In the genomic region with DNA sequence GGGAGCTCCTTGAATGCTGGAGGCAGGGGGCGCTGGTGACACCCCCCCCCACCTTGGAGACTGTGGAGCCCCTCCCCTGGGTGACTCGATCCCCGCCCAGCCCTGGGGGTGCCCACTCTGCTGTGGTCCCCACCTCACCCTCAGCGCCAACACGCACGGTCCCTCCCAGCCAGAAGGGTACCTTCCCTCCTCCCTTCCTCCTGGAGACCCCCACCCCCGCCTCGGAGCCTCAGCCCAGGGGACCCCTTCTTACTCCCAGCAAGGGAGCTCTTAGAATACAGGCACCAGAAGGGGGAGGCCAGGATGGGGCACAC, we compare ENCODE assay signal across 8 cellular contexts. TPM values are rescaled to one million over a fixed set of nuclear protein-coding genes. Genes with fewer than 3 reads are reported as not detected.
DNase-seq lines count a peak whose midpoint lies in the region; ATAC-seq and TF ChIP-seq lines count a peak whose summit lies in the region.

No MANE protein-coding gene starts in this region.

- no peak overlapping the region for H2BK15ac ChIP-seq in IMR-90 (ENCODE audit: low read depth, low read length)

- no peak overlapping the region for H3K18ac ChIP-seq in IMR-90 (ENCODE audit: low read depth, low read length)

- H3K4me3 Mint-ChIP-seq in endothelial cell (ENCODE audit: unreplicated experiment): peak overlapping the region; percentile 86

- H3K4me2 ChIP-seq in IMR-90 (ENCODE audit: low read depth, low read length): peak overlapping the region; percentile 53; the same call in 1 of the 2 replicates
- H3K4me2 ChIP-seq in neural cell (ENCODE audit: low read length): no peak overlapping the region

- in situ Hi-C loops in IMR-90 (cut with MboI; ENCODE audit: low sequenced_read_pairs): no loop called here

- peak overlapping the region; percentile 63 for H3K4me3 ChIP-seq in AG04450 (ENCODE audit: low read depth, low read length)
- peak overlapping the region; percentile 30; the same call in 1 of the 2 replicates for H3K4me3 ChIP-seq in IMR-90 (ENCODE audit: insufficient read depth, low read depth, low read length)
- peak overlapping the region; percentile 59 for H3K4me3 ChIP-seq in neural cell (ENCODE audit: low read length)

- H2BK5ac ChIP-seq in IMR-90 (ENCODE audit: low read depth, low read length, poor library complexity, severe bottlenecking): no peak overlapping the region

- no peak overlapping the region for H3K56ac ChIP-seq in IMR-90 (ENCODE audit: extremely low read depth, insufficient read depth, low read length)

- dilution Hi-C loops in IMR-90 (cut with HindIII; ENCODE audit: low sequenced_read_pairs, unreplicated experiment): no loop called here

- CTCF ChIA-PET in AG04450 (lab: Charles Lee) (interaction anchor here (0.6 to 3.5 kb wide), 22 partner anchors 8 to 332 kb away, joined by 3 to 25 read pairs (median 4); partner anchors contain the start of genes NOL9 and TAS1R1), IMR-90 (lab: Yijun Ruan, JAX) (interaction anchor here (0.6 to 1.4 kb wide), 3 partner anchors 109 to 239 kb away, joined by 3 to 5 read pairs (median 3); no protein-coding TSS in a partner anchor)

- no peak overlapping the region for H3K23ac ChIP-seq in IMR-90 (ENCODE audit: low read depth, low read length)

- POLR2A ChIA-PET in AG04450 (lab: Yijun Ruan, JAX) (interaction anchor here (0.6 kb wide), 1 partner anchor 21 kb away, joined by 4 read pairs; no protein-coding TSS in a partner anchor), IMR-90 (lab: Charles Lee; ENCODE audit: unreplicated experiment) (no interaction called here)

- no peak for TF ChIP-seq POLR2A in IMR-90 (IDR thresholded peaks at IDR 0.05; ENCODE audit: low read depth, low read length)

- H3K4ac ChIP-seq in IMR-90 (ENCODE audit: low read depth, low read length): no peak overlapping the region

- H2BK120ac ChIP-seq in IMR-90 (ENCODE audit: low read depth, low read length): no peak overlapping the region

- peaks cover 12% of the 10 kb centered on the region for H3K27me3 Mint-ChIP-seq in endothelial cell (ENCODE audit: unreplicated experiment)

- H3K4me1 ChIP-seq in IMR-90 (ENCODE audit: control insufficient read depth, insufficient read depth, low read length): 0 out of 2 replicates have a peak, but pooled peaks cover 2% of the 10 kb centered on the region

- 0% methylated on average over 3 of the region's 8 CpGs; no CpG with 5 or more reads in 1 of the 2 experiments for WGBS in IMR-90 (ENCODE audit: extremely low coverage in 2 of 2, insufficient read length in 1 of 2), 2 experiments

- H3K79me1 ChIP-seq in IMR-90 (ENCODE audit: low read depth in 1 of 2, low read length in 2 of 2): peaks cover 3 to 16% of the 10 kb centered on the region in 2 experiments; a peak in 2 of 4 replicates

- H3K9me1 ChIP-seq in IMR-90 (ENCODE audit: insufficient read depth, low read length): no peaks in the 10 kb centered on the region

- H3K14ac ChIP-seq in IMR-90 (replicated peaks; ENCODE audit: low read depth, low read length): no peak overlapping the region

- H3K27me3 ChIP-seq in AG04450 (ENCODE audit: control insufficient read depth, insufficient read depth, low read length) (no peaks in the 10 kb centered on the region), IMR-90 (ENCODE audit: control insufficient read depth, insufficient read depth, low read length) (no peaks in the 10 kb centered on the region), neural cell (ENCODE audit: insufficient read depth, low read depth, low read length) (peaks cover 13% of the 10 kb centered on the region)

- no peak for DNase-seq in AG04450 (ENCODE audit: low read depth, low spot score)
- no peak for DNase-seq in IMR-90
- DNase-seq in endothelial cell (ENCODE audit: low spot score): no peak
- DNase-seq in NCI-H1694 (lab: John Stamatoyannopoulos, UW): no peak
- DNase-seq in germinal center (ENCODE audit: low spot score): no peak
- no peak for DNase-seq in NOMO-1 treated with DMSO at 0.1 percent for 48 hours (lab: John Stamatoyannopoulos, UW; ENCODE audit: unreplicated experiment)

- H3K27ac ChIP-seq in AG04450 (ENCODE audit: low read depth, low read length) (no peak overlapping the region), IMR-90 (ENCODE audit: insufficient read depth, low read length) (no peak overlapping the region), neural cell (ENCODE audit: low read length) (no peak overlapping the region)

- H3F3A ChIP-seq in neural cell (ENCODE audit: insufficient read depth, low read length, poor library complexity, severe bottlenecking): no peaks in the 10 kb centered on the region

- peak overlapping the region; percentile 78 for H2AFZ ChIP-seq in IMR-90 (replicated peaks; ENCODE audit: low read length, poor library complexity)
- no peak overlapping the region for H2AFZ ChIP-seq in neural cell (ENCODE audit: low read depth, low read length)

- H2BK20ac ChIP-seq in IMR-90 (ENCODE audit: low read depth, low read length): no peak overlapping the region

- peak overlapping the region; percentile 92 for H3K27ac Mint-ChIP-seq in endothelial cell (ENCODE audit: unreplicated experiment)

- no peak overlapping the region for H3K9ac ChIP-seq in IMR-90 (ENCODE audit: low read depth, low read length)
- H3K9ac ChIP-seq in neural cell (ENCODE audit: low read length): peak overlapping the region; percentile 31

- TF ChIP-seq RAD21 in IMR-90 (IDR thresholded peaks at IDR 0.05; ENCODE audit: low read length) (no peak), neural cell (conservative IDR thresholded peaks at IDR 0.05) (no peak)

- H4K20me1 ChIP-seq in IMR-90 (ENCODE audit: insufficient read depth, low read length) (peaks cover 6% of the 10 kb centered on the region; the same call in 1 of the 2 replicates), neural cell (ENCODE audit: insufficient read depth) (no peaks in the 10 kb centered on the region)

- peaks cover 45% of the 10 kb centered on the region for H3K4me1 Mint-ChIP-seq in endothelial cell (ENCODE audit: unreplicated experiment)

- peak overlapping the region in 1 of 2 experiments; percentile 48; a peak in 1 of 4 replicates for H4K8ac ChIP-seq in IMR-90 (ENCODE audit: low read depth in 2 of 2, low read length in 2 of 2)

- no peak overlapping the region for H4K91ac ChIP-seq in IMR-90 (ENCODE audit: insufficient read depth, low read depth, low read length)

- peaks cover 17% of the 10 kb centered on the region for H3K36me3 Mint-ChIP-seq in endothelial cell (ENCODE audit: low read depth, unreplicated experiment)

- no peak for ATAC-seq in IMR-90 (ENCODE audit: low read depth)
- no peak for ATAC-seq in HG03175 (IDR thresholded peaks at IDR 0.05; ENCODE audit: unreplicated experiment)

- no peaks in the 10 kb centered on the region for H3K79me2 ChIP-seq in neural cell (replicated peaks; ENCODE audit: insufficient read depth, low read length)

- H3K36me3 ChIP-seq in IMR-90 (ENCODE audit: control insufficient read depth, insufficient read depth, low read length) (no peaks in the 10 kb centered on the region), neural cell (ENCODE audit: insufficient read depth, low read length) (no peaks in the 10 kb centered on the region)

- peak overlapping the region; percentile 91 for H2AK9ac ChIP-seq in IMR-90 (replicated peaks; ENCODE audit: low read depth, low read length, poor library complexity)

- intact Hi-C loops in IMR-90 (cut with micrococcal nuclease): loop anchor here (1.0 to 5.0 kb wide), 4 partner anchors 37 to 731 kb away; partner anchors contain the start of gene NOL9

- no peaks in the 10 kb centered on the region for H3K9me3 Mint-ChIP-seq in endothelial cell (ENCODE audit: unreplicated experiment)

- H3K9me3 ChIP-seq in AG04450 (ENCODE audit: control insufficient read depth, insufficient read depth, low read length): no peaks in the 10 kb centered on the region; the same call in 1 of the 2 replicates
- H3K9me3 ChIP-seq in IMR-90 (ENCODE audit: control insufficient read depth, insufficient read depth, low read length): no peaks in the 10 kb centered on the region
- no peaks in the 10 kb centered on the region for H3K9me3 ChIP-seq in neural cell (ENCODE audit: low read length)

- TF ChIP-seq CTCF in AG04450 (IDR thresholded peaks at IDR 0.05; ENCODE audit: low read depth, low read length): peak; percentile 30
- 0 out of 2 replicates have a peak, but pooled peaks have one; percentile 8 for TF ChIP-seq CTCF in IMR-90 (conservative IDR thresholded peaks at IDR 0.05; ENCODE audit: low read depth, low read length)
- TF ChIP-seq CTCF in endothelial cell (IDR thresholded peaks at IDR 0.05; ENCODE audit: unreplicated experiment): no peak
- no peak for TF ChIP-seq CTCF in neural cell (IDR thresholded peaks at IDR 0.05; ENCODE audit: poor library complexity, severe bottlenecking)

- H3K9me2 ChIP-seq in neural cell (ENCODE audit: insufficient read depth, low read length): no peaks in the 10 kb centered on the region

- peak overlapping the region; percentile 26; the same call in 1 of the 2 replicates for H2AK5ac ChIP-seq in IMR-90 (ENCODE audit: low read depth, low read length)

- BruUV-seq in IMR-90 (replicated peaks; lab: Mats Ljungman, UMichigan): no TSS peak

- no peak for TF ChIP-seq EP300 in neural cell (conservative IDR thresholded peaks at IDR 0.05; ENCODE audit: poor library complexity, severe bottlenecking)

- H4K5ac ChIP-seq in IMR-90 (ENCODE audit: low read depth, low read length): no peak overlapping the region

TF ChIP-seq in neural cell, 6 proteins besides CTCF, POLR2A, EP300 and RAD21 (continues in another document):
- TF ChIP-seq TAF1 (IDR thresholded peaks at IDR 0.05; ENCODE audit: low read depth) (no peak), POLR2AphosphoS5 (IDR thresholded peaks at IDR 0.05) (no peak), EZH2 (IDR thresholded peaks at IDR 0.05; ENCODE audit: borderline replicate concordance, insufficient read depth, low read length, poor library complexity, severe bottlenecking) (no peak), MXI1 (conservative IDR thresholded peaks at IDR 0.05; ENCODE audit: poor library complexity, severe bottlenecking) (no peak), SMC3 (conservative IDR thresholded peaks at IDR 0.05; ENCODE audit: poor library complexity) (no peak)

RNA-seq across cellular contexts. Expression of gene PLEKHG5, which starts 5.6 kb away (rescaled TPM):
- polyA plus RNA-seq in AG04450 (2011; rRNA removed): 4.2 and 5.4 TPM in 2 replicates
- 4.5 and 5.0 TPM in 2 replicates for polyA minus RNA-seq in AG04450 (2011; rRNA and poly(A)+ RNA removed)
- total RNA-seq in IMR-90 (2012; rRNA removed): 4.8 and 5.0 TPM in 2 replicates
- polyA plus RNA-seq in IMR-90 (2012; rRNA removed): 11.6 and 13.7 TPM in 2 replicates
- 4.8 and 7.8 TPM in 2 replicates for polyA plus RNA-seq in IMR-90 (2012; cell fraction: cytosol; rRNA removed)
- 61.6 and 111 TPM in 2 replicates for polyA plus RNA-seq in IMR-90 (2012; cell fraction: nucleus; rRNA removed; ENCODE audit: low replicate concordance)
- total RNA-seq in endothelial cell (ENCODE audit: unreplicated experiment): 109 TPM
- 24.0 and 28.8 TPM in 2 replicates for polyA plus RNA-seq in neural cell
- 24.1 and 25.4 TPM in 2 replicates for polyA minus RNA-seq in neural cell

RNA-seq across cellular contexts. Expression of gene TNFRSF25, which starts 19.9 kb away (rescaled TPM):
- polyA plus RNA-seq in AG04450 (2011; rRNA removed) (2.7 and 3.3 TPM in 2 replicates), IMR-90 (2012; rRNA removed) (11.2 and 14.5 TPM in 2 replicates), neural cell (52.2 and 68.5 TPM in 2 replicates)
- polyA minus RNA-seq in AG04450 (2011; rRNA and poly(A)+ RNA removed): 1.5 and 2.4 TPM in 2 replicates
- total RNA-seq in IMR-90 (2012; rRNA removed) (0.83 and 1.3 TPM in 2 replicates), endothelial cell (ENCODE audit: unreplicated experiment) (104 TPM)
- polyA plus RNA-seq in IMR-90 (2012; cell fraction: cytosol; rRNA removed): 6.5 and 7.5 TPM in 2 replicates
- polyA plus RNA-seq in IMR-90 (2012; cell fraction: nucleus; rRNA removed; ENCODE audit: low replicate concordance): 119 and 293 TPM in 2 replicates
- 8.0 and 10.0 TPM in 2 replicates for polyA minus RNA-seq in neural cell

Comparison
In these comparisons a context has a peak if more than half of its experiments do, and no peak if none do; other contexts are left out.
1. CTCF ChIP-seq: peak in AG04450 (single experiment) and IMR-90 (single experiment); none in endothelial cell (single experiment) and neural cell (single experiment).
2. Peak in every context shown above with its lines, with median percentiles within 50 percentile points of each other: H3K4me3 ChIP-seq.